In the genomic region with DNA sequence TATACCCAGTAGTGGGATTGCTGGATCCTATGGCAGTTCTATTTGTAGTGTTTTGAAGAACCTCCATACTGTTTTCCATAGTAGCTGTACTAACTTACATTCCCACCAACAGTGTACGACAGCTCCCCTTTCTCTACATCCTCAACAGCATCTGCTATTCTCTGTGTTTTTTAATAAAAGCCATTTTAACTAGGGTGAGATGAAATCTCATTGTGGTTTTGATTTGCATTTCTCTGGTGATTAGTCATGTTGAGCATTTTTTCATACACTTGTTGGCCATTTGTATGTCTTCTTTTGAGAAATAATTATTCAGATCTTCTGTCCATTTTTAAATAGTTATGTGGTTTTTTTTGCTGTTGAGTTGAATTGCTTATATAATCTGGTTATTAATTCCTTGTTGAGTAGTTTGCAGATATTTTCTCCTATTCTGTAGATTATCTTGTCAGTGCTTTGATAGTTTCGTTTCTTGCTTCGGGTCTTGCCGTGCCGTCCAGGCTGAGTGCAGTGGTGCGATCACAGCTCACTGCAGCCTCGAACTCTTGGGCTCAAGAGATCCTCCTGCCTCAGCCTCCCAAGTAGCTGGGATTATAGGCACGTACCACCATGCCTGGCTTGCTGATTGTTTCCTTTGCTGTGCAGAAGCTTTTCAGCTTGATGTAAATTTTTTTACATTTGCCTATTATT, we compare ENCODE assay signal across 11 cellular contexts. TPM values are rescaled to one million over a fixed set of nuclear protein-coding genes. Genes with fewer than 3 reads are reported as not detected.
DNase-seq lines count a peak whose midpoint lies in the region; ATAC-seq, FAIRE-seq and TF ChIP-seq lines count a peak whose summit lies in the region.
"Had no signal": no experiment of that assay in that cellular context is flagged by ENCODE, and none has a peak within 500 bp of the region (broad histone marks: within the 10 kb centered on the region; RNA-seq: fewer than 3 reads in every experiment).

No MANE protein-coding gene starts in this region.

- H3K27me3 ChIP-seq in DOHH2 (ENCODE audit: control insufficient read depth, low read length) (no peaks in the 10 kb centered on the region), aorta (ENCODE audit: control insufficient read depth in 1 of 2, insufficient read depth in 2 of 2, low read length in 1 of 2) (no peaks in the 10 kb centered on the region)

- H3K36me3 ChIP-seq in DOHH2 (ENCODE audit: control insufficient read depth, low read length) (peaks cover 89% of the 10 kb centered on the region), aorta (ENCODE audit: control insufficient read depth in 1 of 2, insufficient read depth in 2 of 2, low read length in 1 of 2) (peaks cover 0 to 3% of the 10 kb centered on the region in 2 donors)

- intact Hi-C loops in aorta (cut with DNase I), result no loop called here

- H3K9me3 ChIP-seq in DOHH2 (ENCODE audit: control insufficient read depth, insufficient read depth, low read length), result peaks cover 10% of the 10 kb centered on the region; the same call in 1 of the 2 replicates
- no peaks in the 10 kb centered on the region for H3K9me3 ChIP-seq in aorta (ENCODE audit: control insufficient read depth, low read length)

- peak; percentile 38 for ATAC-seq in HG03342 (IDR thresholded peaks at IDR 0.05; ENCODE audit: unreplicated experiment)
- ATAC-seq in central memory CD8-positive, alpha-beta T cell (replicated peaks; ENCODE audit: extremely low read depth, poor library complexity, severe bottlenecking), result no peak
- no peak for ATAC-seq in aorta (ENCODE audit: low FRiP score)

- H3K4me3 ChIP-seq in DOHH2 (ENCODE audit: low read length) (peak overlapping the region; percentile 5), aorta (ENCODE audit: low read length in 2 of 2) (no peak overlapping the region)

- peaks cover 77% of the 10 kb centered on the region for H3K79me2 ChIP-seq in DOHH2 (ENCODE audit: control insufficient read depth, low read length)

- H3K27ac ChIP-seq in DOHH2 (ENCODE audit: low read depth, low read length) (0 out of 2 replicates have a peak overlapping the region, but pooled peaks have one; percentile 7), aorta (ENCODE audit: low read depth in 1 of 2, low read length in 2 of 2) (no peak overlapping the region)

- H3K27me3 Mint-ChIP-seq in central memory CD8-positive, alpha-beta T cell, result no peaks in the 10 kb centered on the region
- H3K27me3 Mint-ChIP-seq: T-cell had no signal

- WGBS in aorta, 2 donors, result 90 to 94% methylated on average over 8 of the region's 8 CpGs

- H3K4me2 ChIP-seq in DOHH2 (ENCODE audit: low read length), result peak overlapping the region; percentile 34

- H3K27ac Mint-ChIP-seq in central memory CD8-positive, alpha-beta T cell (ENCODE audit: low read depth), result peak overlapping the region; percentile 19

- peaks cover 45% of the 10 kb centered on the region for H3K4me1 Mint-ChIP-seq in central memory CD8-positive, alpha-beta T cell

- peak; percentile 54 for FAIRE-seq in GM19239 (lab: Jason Lieb, UNC)
- FAIRE-seq: urothelium cell line had no signal

- DNase-seq in GM19239 (ENCODE audit: insufficient read length, low spot score) (no peak), NCI-H2196 (lab: John Stamatoyannopoulos, UW; ENCODE audit: unreplicated experiment) (no peak), aorta (no peak), UCSD-AML1 (lab: John Stamatoyannopoulos, UW; ENCODE audit: unreplicated experiment) (no peak), ureter (ENCODE audit: low spot score) (no peak)
- no peak for DNase-seq in central memory CD8-positive, alpha-beta T cell (ENCODE audit: low spot score in 2 of 2)
- DNase-seq: T-cell had no signal

- TF ChIP-seq CTCF in DOHH2 (IDR thresholded peaks at IDR 0.05; ENCODE audit: low read depth, low read length, poor library complexity, severe bottlenecking), result no peak

- H3K4me3 Mint-ChIP-seq in central memory CD8-positive, alpha-beta T cell, result no peak overlapping the region
- H3K4me3 Mint-ChIP-seq: T-cell had no signal

- H3K4me1 ChIP-seq in DOHH2 (ENCODE audit: control insufficient read depth, low read length) (peaks cover 20% of the 10 kb centered on the region), aorta (ENCODE audit: control insufficient read depth in 1 of 2, insufficient read depth in 2 of 2, low read length in 2 of 2) (no peaks in the 10 kb centered on the region)

- 0 out of 2 replicates have a peak, but pooled peaks cover 4% of the 10 kb centered on the region for H3F3A ChIP-seq in DOHH2 (ENCODE audit: control insufficient read depth, insufficient read depth)

- H4K20me1 ChIP-seq in DOHH2 (ENCODE audit: control insufficient read depth, insufficient read depth, low read depth, low read length), result peaks cover 6% of the 10 kb centered on the region; the same call in 1 of the 2 replicates

- H3K36me3 Mint-ChIP-seq in central memory CD8-positive, alpha-beta T cell (ENCODE audit: insufficient read depth), result peaks cover 33% of the 10 kb centered on the region

- no peaks in the 10 kb centered on the region for H3K9me3 Mint-ChIP-seq in central memory CD8-positive, alpha-beta T cell

- H3K9me2 ChIP-seq in DOHH2 (replicated peaks; ENCODE audit: control insufficient read depth, low read length), result no peaks in the 10 kb centered on the region

RNA-seq across cellular contexts. Expression of gene MTG1, which starts 12.0 kb away (rescaled TPM):
- total RNA-seq in aorta (10 to 100 TPM; 25.9 to 39.3 TPM), ureter (66.2 TPM)
- polyA plus RNA-seq in aorta, result 10 to 100 TPM; 13.1 to 36.1 TPM

RNA-seq across cellular contexts. Expression of gene SPRN, which starts 18.4 kb away (rescaled TPM):
- not detected for total RNA-seq in aorta
- polyA plus RNA-seq in aorta, result under 1 TPM in 1 of 2 donors, not detected in 1; 0.28 TPM
- not detected for total RNA-seq in ureter
- total RNA-seq: dermis microvascular lymphatic vessel endothelial cell had no signal

RNA-seq across cellular contexts. Expression of gene PAOX, which starts 26.9 kb away (rescaled TPM):
- total RNA-seq in aorta, result 1 to 10 TPM; 3.7 to 8.7 TPM
- polyA plus RNA-seq in aorta, result 10 to 100 TPM in 1 of 2 donors, 1 to 10 TPM in 1; 2.1 to 11.3 TPM
- 5.2 TPM for total RNA-seq in ureter

RNA-seq across cellular contexts. Expression of gene ECHS1, which starts 32.8 kb away (rescaled TPM):
- 10 to 100 TPM; 34.3 to 48.9 TPM for total RNA-seq in aorta
- 10 to 100 TPM; 56.1 to 93.7 TPM for polyA plus RNA-seq in aorta
- 130 TPM for total RNA-seq in ureter

RNA-seq across cellular contexts. Expression of gene SCART1, which starts 47.8 kb away (rescaled TPM):
- total RNA-seq in aorta (1 to 10 TPM; 5.4 to 7.3 TPM), ureter (5.3 TPM)
- 1 to 10 TPM in 1 of 2 donors, not detected in 1; 2.4 TPM for polyA plus RNA-seq in aorta
